In genomic region chr2:206154197-206154596, GRCh38 we compare ENCODE assay signal across 1 cellular context.
A peak's percentile ranks its signal among the peaks of the same experiment; 100 is the strongest.
TF ChIP-seq lines count a peak whose summit lies in the region.

No MANE protein-coding gene starts in this region.

TF ChIP-seq in GM12878, 131 proteins besides CTCF, POLR2A, EP300 and RAD21:
- no peak for TF ChIP-seq YBX1 (IDR thresholded peaks at IDR 0.05)
- peak; percentile 7; the same call in 1 of the 2 replicates for TF ChIP-seq SMC3 (IDR thresholded peaks at IDR 0.05; ENCODE audit: borderline replicate concordance, low read length)
- no peak for TF ChIP-seq RFX5 (IDR thresholded peaks at IDR 0.05; ENCODE audit: low read depth, low read length)
- peak; percentile 94 for TF ChIP-seq MEF2B (IDR thresholded peaks at IDR 0.05; ENCODE audit: partially characterized antibody, poor library complexity, severe bottlenecking)
